ENCODE assay signal across 4 cellular contexts in genomic region chr1:162432977-162433713, GRCh38. TPM values are rescaled to one million over a fixed set of nuclear protein-coding genes. Genes with fewer than 3 reads are reported as not detected.
"Had no signal": no experiment of that assay in that cellular context is flagged by ENCODE, and none has a peak within 500 bp of the region (broad histone marks: within the 10 kb centered on the region; RNA-seq: fewer than 3 reads in every experiment).

No MANE protein-coding gene starts in this region.

RNA-seq across cellular contexts. Expression of gene SH2D1B, which starts 21.2 kb away (rescaled TPM):
- total RNA-seq: MCF 10A, NCI-H460 had no signal

RNA-seq across cellular contexts. Expression of gene SPATA46, which starts 56.5 kb away (rescaled TPM):
- total RNA-seq: LHCN-M2, M059J, MCF 10A, NCI-H460 had no signal
